In genomic region chr17:32741381-32741780, GRCh38 we compare ENCODE assay signal across 23 cellular contexts.
"Had no signal": no experiment of that assay in that cellular context is flagged by ENCODE, and none has a peak within 500 bp of the region (broad histone marks: within the 10 kb centered on the region; RNA-seq: fewer than 3 reads in every experiment).

No MANE protein-coding gene starts in this region.

- H3K27me3 Mint-ChIP-seq: activated CD4-positive, alpha-beta memory T cell treated with anti-CD3 and anti-CD28 coated beads, Interleukin-2, amount 10 ng/mL, durations not matched to agents 7 days and 5 days; activated CD4-positive, alpha-beta T cell treated with anti-CD3 and anti-CD28 coated beads, Interleukin-2, amount 10 ng/mL, durations not matched to agents 24 days and 14 days; activated CD8-positive, alpha-beta memory T cell treated with anti-CD3 and anti-CD28 coated beads, Interleukin-2, amount 10 ng/mL, durations not matched to agents 7 days and 5 days; activated naive CD4-positive, alpha-beta T cell treated with anti-CD3 and anti-CD28 coated beads, Interleukin-2, amount 10 ng/mL, durations not matched to agents 7 days and 5 days; dendritic cell treated with granulocyte-macrophage colony-stimulating factor and Interleukin-4, amounts not matched to agents 40 ng/mL and 50 ng/mL, for 4 days; progenitor cell of endocrine pancreas had no signal

- H3K9me3 ChIP-seq: body of pancreas, left ventricle myocardium inferior, spleen, upper lobe of right lung had no signal

- H3K4me3 ChIP-seq: body of pancreas, cardiac muscle cell, left ventricle myocardium inferior, neural progenitor cell, spleen, upper lobe of right lung had no signal

- H3K27ac Mint-ChIP-seq: activated CD4-positive, alpha-beta memory T cell treated with anti-CD3 and anti-CD28 coated beads, Interleukin-2, amount 10 ng/mL, durations not matched to agents 7 days and 5 days; activated CD4-positive, alpha-beta T cell treated with anti-CD3 and anti-CD28 coated beads, Interleukin-2, amount 10 ng/mL, durations not matched to agents 24 days and 14 days; activated CD8-positive, alpha-beta memory T cell treated with anti-CD3 and anti-CD28 coated beads, Interleukin-2, amount 10 ng/mL, durations not matched to agents 7 days and 5 days; activated naive CD4-positive, alpha-beta T cell treated with anti-CD3 and anti-CD28 coated beads, Interleukin-2, amount 10 ng/mL, durations not matched to agents 7 days and 5 days; dendritic cell treated with granulocyte-macrophage colony-stimulating factor and Interleukin-4, amounts not matched to agents 40 ng/mL and 50 ng/mL, for 4 days; immature natural killer cell; mesothelial cell of epicardium; naive thymus-derived CD8-positive, alpha-beta T cell; neural progenitor cell; progenitor cell of endocrine pancreas had no signal

- DNase-seq: activated CD4-positive, alpha-beta memory T cell treated with anti-CD3 and anti-CD28 coated beads, Interleukin-2, amount 10 ng/mL, durations not matched to agents 7 days and 5 days; activated CD4-positive, alpha-beta T cell treated with anti-CD3 and anti-CD28 coated beads, Interleukin-2, amount 10 ng/mL, durations not matched to agents 24 days and 14 days; activated CD8-positive, alpha-beta memory T cell treated with anti-CD3 and anti-CD28 coated beads, Interleukin-2, amount 10 ng/mL, durations not matched to agents 7 days and 5 days; activated effector memory CD4-positive, alpha-beta T cell treated with anti-CD3 and anti-CD28 coated beads, Interleukin-2, amount 50 U/mL, for 16 hours; activated naive CD4-positive, alpha-beta T cell treated with anti-CD3 and anti-CD28 coated beads, Interleukin-2, amount 10 ng/mL, durations not matched to agents 7 days and 5 days; activated T-cell treated with anti-CD3 and anti-CD28 coated beads for 4 hours; anterior cingulate cortex; body of pancreas; effector CD8-positive, alpha-beta T cell; erythroblast; immature natural killer cell; kidney glomerular epithelial cell; left ventricle myocardium inferior; naive thymus-derived CD8-positive, alpha-beta T cell; spleen; stimulated activated CD4-positive, alpha-beta T cell treated with anti-CD3 and anti-CD28 coated beads, Interleukin-4, amount 100 ng/mL, for 1 hour; stimulated activated naive CD4-positive, alpha-beta T cell; upper lobe of right lung had no signal

- H3K9me3 Mint-ChIP-seq: activated CD4-positive, alpha-beta T cell treated with anti-CD3 and anti-CD28 coated beads, Interleukin-2, amount 10 ng/mL, durations not matched to agents 24 days and 14 days; activated naive CD4-positive, alpha-beta T cell treated with anti-CD3 and anti-CD28 coated beads, Interleukin-2, amount 10 ng/mL, durations not matched to agents 7 days and 5 days; dendritic cell treated with granulocyte-macrophage colony-stimulating factor and Interleukin-4, amounts not matched to agents 40 ng/mL and 50 ng/mL, for 4 days; immature natural killer cell; mesothelial cell of epicardium; naive thymus-derived CD8-positive, alpha-beta T cell; neural progenitor cell had no signal

- H3K27me3 ChIP-seq: body of pancreas, cardiac muscle cell, neural progenitor cell, spleen, upper lobe of right lung had no signal

- H3K4me1 Mint-ChIP-seq: activated CD4-positive, alpha-beta memory T cell treated with anti-CD3 and anti-CD28 coated beads, Interleukin-2, amount 10 ng/mL, durations not matched to agents 7 days and 5 days; activated CD4-positive, alpha-beta T cell treated with anti-CD3 and anti-CD28 coated beads, Interleukin-2, amount 10 ng/mL, durations not matched to agents 24 days and 14 days; activated CD8-positive, alpha-beta memory T cell treated with anti-CD3 and anti-CD28 coated beads, Interleukin-2, amount 10 ng/mL, durations not matched to agents 7 days and 5 days; activated naive CD4-positive, alpha-beta T cell treated with anti-CD3 and anti-CD28 coated beads, Interleukin-2, amount 10 ng/mL, durations not matched to agents 7 days and 5 days; immature natural killer cell; mesothelial cell of epicardium; neural progenitor cell had no signal

- H3K27ac ChIP-seq: body of pancreas, cardiac muscle cell, left ventricle myocardium inferior, neural progenitor cell, spleen, upper lobe of right lung had no signal

- H3K4me1 ChIP-seq: body of pancreas, left ventricle myocardium inferior, neural progenitor cell, upper lobe of right lung had no signal

- H3K36me3 Mint-ChIP-seq: activated CD8-positive, alpha-beta memory T cell treated with anti-CD3 and anti-CD28 coated beads, Interleukin-2, amount 10 ng/mL, durations not matched to agents 7 days and 5 days; activated naive CD4-positive, alpha-beta T cell treated with anti-CD3 and anti-CD28 coated beads, Interleukin-2, amount 10 ng/mL, durations not matched to agents 7 days and 5 days; neural progenitor cell had no signal

- H3K4me3 Mint-ChIP-seq: activated CD4-positive, alpha-beta memory T cell treated with anti-CD3 and anti-CD28 coated beads, Interleukin-2, amount 10 ng/mL, durations not matched to agents 7 days and 5 days; activated CD4-positive, alpha-beta T cell treated with anti-CD3 and anti-CD28 coated beads, Interleukin-2, amount 10 ng/mL, durations not matched to agents 24 days and 14 days; activated CD8-positive, alpha-beta memory T cell treated with anti-CD3 and anti-CD28 coated beads, Interleukin-2, amount 10 ng/mL, durations not matched to agents 7 days and 5 days; activated naive CD4-positive, alpha-beta T cell treated with anti-CD3 and anti-CD28 coated beads, Interleukin-2, amount 10 ng/mL, durations not matched to agents 7 days and 5 days; dendritic cell treated with granulocyte-macrophage colony-stimulating factor and Interleukin-4, amounts not matched to agents 40 ng/mL and 50 ng/mL, for 4 days; immature natural killer cell; mesothelial cell of epicardium; naive thymus-derived CD8-positive, alpha-beta T cell; neural progenitor cell had no signal

- H3K36me3 ChIP-seq: left ventricle myocardium inferior, neural progenitor cell, upper lobe of right lung had no signal
